ENCODE assay signal across 8 cellular contexts in genomic region chr2:105287692-105288091, GRCh38. TPM values are rescaled to one million over a fixed set of nuclear protein-coding genes. Genes with fewer than 3 reads are reported as not detected.
DNase-seq lines count a peak whose midpoint lies in the region; ATAC-seq and TF ChIP-seq lines count a peak whose summit lies in the region.

No MANE protein-coding gene starts in this region.

- no peaks in the 10 kb centered on the region for H3K27me3 ChIP-seq in NT2/D1 (ENCODE audit: insufficient read depth, insufficient read length)
- no peaks in the 10 kb centered on the region for H3K27me3 ChIP-seq in mesenchymal stem cell (ENCODE audit: control insufficient read depth in 1 of 2, insufficient read depth in 1 of 2, low read length in 2 of 2)

- no peaks in the 10 kb centered on the region for H3K9me3 ChIP-seq in NT2/D1 (ENCODE audit: insufficient read depth, low read length)
- H3K9me3 ChIP-seq in mesenchymal stem cell (ENCODE audit: control insufficient read depth, low read length): no peaks in the 10 kb centered on the region

- no peak overlapping the region for H4K8ac ChIP-seq in mesenchymal stem cell (ENCODE audit: low read length)

- no peak overlapping the region for H2BK5ac ChIP-seq in mesenchymal stem cell (ENCODE audit: low read depth, low read length, poor library complexity, severe bottlenecking)

- DNase-seq in NT2/D1 (ENCODE audit: low read depth, low spot score): peak; percentile 54
- DNase-seq in mesenchymal stem cell: peak; percentile 62
- no peak for DNase-seq in NCI-H187 (lab: John Stamatoyannopoulos, UW)
- DNase-seq in ureter (ENCODE audit: low spot score): no peak
- DNase-seq in Right ventricle myocardium inferior (ENCODE audit: missing footprints): no peak

- H3K4me1 Mint-ChIP-seq in brain: no peaks in the 10 kb centered on the region

- H2BK120ac ChIP-seq in mesenchymal stem cell (ENCODE audit: low read depth, low read length): no peak overlapping the region

- ATAC-seq in GM19351 (IDR thresholded peaks at IDR 0.05; ENCODE audit: unreplicated experiment): peak; percentile 87
- ATAC-seq in Right ventricle myocardium inferior: no peak

- H2BK12ac ChIP-seq in mesenchymal stem cell (ENCODE audit: low read length in 2 of 2): no peak overlapping the region

- H2AFZ ChIP-seq in mesenchymal stem cell (ENCODE audit: low read depth, low read length): peak overlapping the region; percentile 23

- H3K18ac ChIP-seq in mesenchymal stem cell (ENCODE audit: low read depth in 1 of 2, low read length in 2 of 2): no peak overlapping the region

- H3K4me3 ChIP-seq in NT2/D1 (ENCODE audit: insufficient read length, low read depth) (no peak overlapping the region), mesenchymal stem cell (ENCODE audit: insufficient read depth in 1 of 2, low read depth in 1 of 2, low read length in 2 of 2) (no peak overlapping the region)

- H3K9me3 Mint-ChIP-seq in brain: no peaks in the 10 kb centered on the region

- peak overlapping the region; percentile 66 for H2AK5ac ChIP-seq in mesenchymal stem cell (ENCODE audit: low read length, severe bottlenecking)

- no peaks in the 10 kb centered on the region for H3K27me3 Mint-ChIP-seq in brain

- H3K36me3 Mint-ChIP-seq in brain: peaks cover 46% of the 10 kb centered on the region

- intact Hi-C loops in Right ventricle myocardium inferior (cut with DNase I): no loop called here

- H3K9ac ChIP-seq in NT2/D1 (ENCODE audit: insufficient read length, low read depth): no peak overlapping the region
- no peak overlapping the region for H3K9ac ChIP-seq in mesenchymal stem cell (ENCODE audit: low read length)

- peaks cover 39% of the 10 kb centered on the region for H3K79me1 ChIP-seq in mesenchymal stem cell (replicated peaks; ENCODE audit: low read length, poor library complexity, severe bottlenecking)

- H2BK15ac ChIP-seq in mesenchymal stem cell (ENCODE audit: low read depth, poor library complexity, severe bottlenecking): no peak overlapping the region

- no peak overlapping the region for H3K4me3 Mint-ChIP-seq in brain

- H3K4me1 ChIP-seq in NT2/D1 (ENCODE audit: insufficient read depth, insufficient read length): no peaks in the 10 kb centered on the region
- H3K4me1 ChIP-seq in mesenchymal stem cell (ENCODE audit: control insufficient read depth, insufficient read depth, low read depth, low read length): peaks cover 7% of the 10 kb centered on the region

- H3K27ac Mint-ChIP-seq in brain: peak overlapping the region in 2 of 5 experiments; percentile 13 to 28

- no peak overlapping the region for H3K4me2 ChIP-seq in mesenchymal stem cell (ENCODE audit: low read length, poor library complexity, severe bottlenecking)

- WGBS in mesenchymal stem cell: 42% methylated on average over 4 of the region's 5 CpGs

- H3K23ac ChIP-seq in mesenchymal stem cell (ENCODE audit: low read length in 2 of 2): no peak overlapping the region

- peaks cover 40% of the 10 kb centered on the region for H3K36me3 ChIP-seq in NT2/D1 (ENCODE audit: insufficient read depth, insufficient read length, low read length)
- peaks cover 42 to 67% of the 10 kb centered on the region in 2 experiments for H3K36me3 ChIP-seq in mesenchymal stem cell (ENCODE audit: control insufficient read depth in 1 of 2, insufficient read depth in 2 of 2, low read depth in 1 of 2, low read length in 2 of 2)

- H4K91ac ChIP-seq in mesenchymal stem cell (ENCODE audit: low read length): no peak overlapping the region

- H3K27ac ChIP-seq in C4-2B: no peak overlapping the region
- no peak overlapping the region for H3K27ac ChIP-seq in mesenchymal stem cell (ENCODE audit: low read length, poor library complexity, severe bottlenecking)

- H3K14ac ChIP-seq in mesenchymal stem cell (ENCODE audit: low read length in 2 of 2): no peak overlapping the region

- TF ChIP-seq CTCF in C4-2B (conservative IDR thresholded peaks at IDR 0.05): peak; percentile 64
- peak; percentile 28 to 66 for TF ChIP-seq CTCF in brain (conservative IDR thresholded peaks at IDR 0.05)

- no peak overlapping the region for H3K4ac ChIP-seq in mesenchymal stem cell (ENCODE audit: low read depth in 1 of 2, low read length in 2 of 2)

RNA-seq across cellular contexts. Expression of gene TGFBRAP1, which starts 41.8 kb away (rescaled TPM):
- polyA plus RNA-seq in brain (ENCODE audit: insufficient read depth, low read depth, low replicate concordance): 11.7 TPM
- polyA plus RNA-seq in mesenchymal stem cell (2013, experiment 1 of 2): 18.5 TPM
- 18.7 TPM for polyA plus RNA-seq in mesenchymal stem cell (2013, experiment 2 of 2)
- total RNA-seq in ureter: 22.9 TPM
- 10.3 TPM for total RNA-seq in Right ventricle myocardium inferior

RNA-seq across cellular contexts. Expression of gene GPR45, which starts 46.1 kb away (rescaled TPM):
- polyA plus RNA-seq in brain (ENCODE audit: insufficient read depth, low read depth, low replicate concordance): 0.34 TPM
- 0.04 TPM for polyA plus RNA-seq in mesenchymal stem cell (2013, experiment 1 of 2)
- 0.04 TPM for polyA plus RNA-seq in mesenchymal stem cell (2013, experiment 2 of 2)
- not detected for total RNA-seq in ureter
- total RNA-seq in Right ventricle myocardium inferior: not detected

RNA-seq across cellular contexts. Expression of gene C2orf49, which starts 49.6 kb away (rescaled TPM):
- polyA plus RNA-seq in brain (ENCODE audit: insufficient read depth, low read depth, low replicate concordance): 12.0 TPM
- 19.4 TPM for polyA plus RNA-seq in mesenchymal stem cell (2013, experiment 1 of 2)
- polyA plus RNA-seq in mesenchymal stem cell (2013, experiment 2 of 2): 18.0 TPM
- total RNA-seq in ureter: 17.1 TPM
- total RNA-seq in Right ventricle myocardium inferior: 16.7 TPM

Comparison
In these comparisons a context has a peak if more than half of its experiments do, and no peak if none do; other contexts are left out.
1. DNase-seq: peak in NT2/D1 (single experiment) and mesenchymal stem cell (single experiment); none in NCI-H187 (0 of 2), ureter (single experiment) and Right ventricle myocardium inferior (single experiment).